ENCODE assay signal across 29 cellular contexts in genomic region chr6:138567052-138567451, GRCh38.
"Had no signal": no experiment of that assay in that cellular context is flagged by ENCODE, and none has a peak within 500 bp of the region (broad histone marks: within the 10 kb centered on the region; RNA-seq: fewer than 3 reads in every experiment).

No MANE protein-coding gene starts in this region.

- H3K9me3 Mint-ChIP-seq: stimulated activated effector memory CD8-positive, alpha-beta T cell treated with anti-CD3 and anti-CD28 coated beads, Interleukin-12 subunit alpha, Interleukin-12 subunit beta, amount 100 ng/mL, for 72 hours; stimulated activated memory B cell treated with anti-CD40 and anti-IgM and Interleukin-4, amounts not matched to agents 10 μg/mL and 1 μg/mL and 100 μg/mL, for 72 hours; stimulated activated naive B cell treated with anti-CD40 and anti-IgM and Interleukin-4, amounts not matched to agents 10 μg/mL and 1 μg/mL and 100 μg/mL, for 72 hours; stimulated activated naive CD8-positive, alpha-beta T cell treated with anti-CD3 and anti-CD28 coated beads, Interleukin-15, amount 100 ng/mL, for 72 hours; stimulated activated naive CD8-positive, alpha-beta T cell treated with anti-CD3 and anti-CD28 coated beads, Interleukin-15, Interleukin-2, amounts not matched to agents 100 ng/mL and 50 ng/mL, for 24 hours had no signal

- H3K27me3 ChIP-seq: suprapubic skin, testis, thyroid gland, tibial artery, tibial nerve, transverse colon, upper lobe of left lung, upper lobe of right lung, uterus, vagina had no signal

- H3K9me3 ChIP-seq: stomach, suprapubic skin, testis, thoracic aorta, thyroid gland, tibial artery, tibial nerve, transverse colon, upper lobe of left lung, upper lobe of right lung, uterus, vagina had no signal

- FAIRE-seq: urothelium cell line had no signal

- H3K27ac Mint-ChIP-seq: stimulated activated effector memory CD8-positive, alpha-beta T cell treated with anti-CD3 and anti-CD28 coated beads, Interleukin-12 subunit alpha, Interleukin-12 subunit beta, amount 100 ng/mL, for 72 hours; stimulated activated memory B cell treated with anti-CD40 and anti-IgM and Interleukin-4, amounts not matched to agents 10 μg/mL and 1 μg/mL and 100 μg/mL, for 72 hours; stimulated activated naive B cell treated with anti-CD40 and anti-IgM and Interleukin-4, amounts not matched to agents 10 μg/mL and 1 μg/mL and 100 μg/mL, for 72 hours; stimulated activated naive CD8-positive, alpha-beta T cell treated with anti-CD3 and anti-CD28 coated beads, Interleukin-15, amount 100 ng/mL, for 72 hours; stimulated activated naive CD8-positive, alpha-beta T cell treated with anti-CD3 and anti-CD28 coated beads, Interleukin-15, Interleukin-2, amounts not matched to agents 100 ng/mL and 50 ng/mL, for 24 hours; type B pancreatic cell had no signal

- H3K4me1 Mint-ChIP-seq: stimulated activated effector memory CD8-positive, alpha-beta T cell treated with anti-CD3 and anti-CD28 coated beads, Interleukin-12 subunit alpha, Interleukin-12 subunit beta, amount 100 ng/mL, for 72 hours; stimulated activated memory B cell treated with anti-CD40 and anti-IgM and Interleukin-4, amounts not matched to agents 10 μg/mL and 1 μg/mL and 100 μg/mL, for 72 hours; stimulated activated naive CD8-positive, alpha-beta T cell treated with anti-CD3 and anti-CD28 coated beads, Interleukin-15, amount 100 ng/mL, for 72 hours had no signal

- DNase-seq: stimulated activated CD4-positive, alpha-beta T cell treated with anti-CD3 and anti-CD28 coated beads, Interleukin-2, amount 100 ng/mL, for 48 hours; stimulated activated CD4-positive, alpha-beta T cell treated with anti-CD3 and anti-CD28 coated beads, Interleukin-4, amount 100 ng/mL, for 1 hour; stimulated activated CD4-positive, alpha-beta T cell treated with anti-CD3 and anti-CD28 coated beads, Interleukin-4, amount 100 ng/mL, for 24 hours; stimulated activated CD4-positive, alpha-beta T cell treated with anti-CD3 and anti-CD28 coated beads, Interleukin-4, amount 100 ng/mL, for 4 hours; stimulated activated CD8-positive, alpha-beta memory T cell treated with anti-CD3 and anti-CD28 coated beads, Interleukin-4, amount 100 ng/mL, for 48 hours; stimulated activated naive B cell treated with anti-CD40 and anti-IgM and Interleukin-4, amounts not matched to agents 10 μg/mL and 1 μg/mL and 100 μg/mL, for 72 hours; stimulated activated naive CD4-positive, alpha-beta T cell; stimulated activated naive CD4-positive, alpha-beta T cell treated with Interleukin-2 at 50 U/mL for 16 hours; stimulated activated naive CD8-positive, alpha-beta T cell treated with anti-CD3 and anti-CD28 coated beads, Interleukin-15, amount 100 ng/mL, for 72 hours; stimulated activated naive CD8-positive, alpha-beta T cell treated with anti-CD3 and anti-CD28 coated beads, Interleukin-15, Interleukin-2, amounts not matched to agents 100 U/mL and 50 U/mL, for 24 hours; stomach; substantia nigra; testis; thyroid gland; tibial artery; transverse colon; trophoblast cell; upper lobe of left lung; upper lobe of right lung; uterus had no signal

- H3K27me3 Mint-ChIP-seq: stimulated activated naive B cell treated with anti-CD40 and anti-IgM and Interleukin-4, amounts not matched to agents 10 μg/mL and 1 μg/mL and 100 μg/mL, for 72 hours; type B pancreatic cell had no signal

- ATAC-seq: stimulated activated effector memory CD8-positive, alpha-beta T cell treated with anti-CD3 and anti-CD28 coated beads, Interleukin-12 subunit alpha, Interleukin-12 subunit beta, amount 100 ng/mL, for 72 hours; stimulated activated memory B cell treated with anti-CD40 and anti-IgM and Interleukin-4, amounts not matched to agents 10 μg/mL and 1 μg/mL and 100 μg/mL, for 72 hours; stimulated activated naive B cell treated with anti-CD40 and anti-IgM and Interleukin-4, amounts not matched to agents 10 μg/mL and 1 μg/mL and 100 μg/mL, for 72 hours; stimulated activated naive CD8-positive, alpha-beta T cell treated with anti-CD3 and anti-CD28 coated beads, Interleukin-15, amount 100 ng/mL, for 72 hours; stimulated activated naive CD8-positive, alpha-beta T cell treated with anti-CD3 and anti-CD28 coated beads, Interleukin-15, Interleukin-2, amounts not matched to agents 100 U/mL and 50 U/mL, for 24 hours; upper lobe of right lung had no signal

- H3K4me1 ChIP-seq: testis, thyroid gland, upper lobe of right lung, uterus had no signal

- H3K36me3 Mint-ChIP-seq: stimulated activated effector memory CD8-positive, alpha-beta T cell treated with anti-CD3 and anti-CD28 coated beads, Interleukin-12 subunit alpha, Interleukin-12 subunit beta, amount 100 ng/mL, for 72 hours; stimulated activated memory B cell treated with anti-CD40 and anti-IgM and Interleukin-4, amounts not matched to agents 10 μg/mL and 1 μg/mL and 100 μg/mL, for 72 hours; stimulated activated naive B cell treated with anti-CD40 and anti-IgM and Interleukin-4, amounts not matched to agents 10 μg/mL and 1 μg/mL and 100 μg/mL, for 72 hours had no signal

- H3K36me3 ChIP-seq: stomach, suprapubic skin, thoracic aorta, thyroid gland, tibial artery, tibial nerve, transverse colon, upper lobe of left lung, upper lobe of right lung, uterus, vagina had no signal

- H3K27ac ChIP-seq: stomach, suprapubic skin, testis, thoracic aorta, thyroid gland, tibial artery, tibial nerve, transverse colon, upper lobe of left lung, upper lobe of right lung, uterus, vagina had no signal

- H3K4me3 Mint-ChIP-seq: stimulated activated effector memory CD8-positive, alpha-beta T cell treated with anti-CD3 and anti-CD28 coated beads, Interleukin-12 subunit alpha, Interleukin-12 subunit beta, amount 100 ng/mL, for 72 hours; stimulated activated memory B cell treated with anti-CD40 and anti-IgM and Interleukin-4, amounts not matched to agents 10 μg/mL and 1 μg/mL and 100 μg/mL, for 72 hours; stimulated activated naive B cell treated with anti-CD40 and anti-IgM and Interleukin-4, amounts not matched to agents 10 μg/mL and 1 μg/mL and 100 μg/mL, for 72 hours; stimulated activated naive CD8-positive, alpha-beta T cell treated with anti-CD3 and anti-CD28 coated beads, Interleukin-15, amount 100 ng/mL, for 72 hours; stimulated activated naive CD8-positive, alpha-beta T cell treated with anti-CD3 and anti-CD28 coated beads, Interleukin-15, Interleukin-2, amounts not matched to agents 100 ng/mL and 50 ng/mL, for 24 hours; type B pancreatic cell had no signal

- H3K4me3 ChIP-seq: stomach, suprapubic skin, testis, thoracic aorta, thyroid gland, tibial artery, tibial nerve, transverse colon, upper lobe of left lung, upper lobe of right lung, uterus, vagina had no signal
